9 cellular contexts compared by ENCODE assay signal in genomic region chr9:122158202-122158601, GRCh38. TPM values are rescaled to one million over a fixed set of nuclear protein-coding genes. Genes with fewer than 3 reads are reported as not detected.
A peak's percentile ranks its signal among the peaks of the same experiment; 100 is the strongest.
DNase-seq lines count a peak whose midpoint lies in the region; ATAC-seq and TF ChIP-seq lines count a peak whose summit lies in the region.
"Had no signal": no experiment of that assay in that cellular context is flagged by ENCODE, and none has a peak within 500 bp of the region (broad histone marks: within the 10 kb centered on the region; RNA-seq: fewer than 3 reads in every experiment).

No MANE protein-coding gene starts in this region.

- TF ChIP-seq POLR2A in spleen (IDR thresholded peaks at IDR 0.05) = no peak

- intact Hi-C loops in spleen (cut with DNase I; ENCODE audit: low total_unique reads) = no loop called here

- in situ Hi-C loops in GM23248 (cut with MboI) = no loop called here

- H3K27me3 ChIP-seq in GM23248 (replicated peaks; ENCODE audit: insufficient read depth) (no peaks in the 10 kb centered on the region), spleen (replicated peaks in 1 of 7) (no peaks in the 10 kb centered on the region)

- no peak for ATAC-seq in left lobe of liver
- ATAC-seq in GM21367 (IDR thresholded peaks at IDR 0.05; ENCODE audit: unreplicated experiment) = no peak

- H3K27ac ChIP-seq in GM23248 = no peak overlapping the region
- no peak overlapping the region for H3K27ac ChIP-seq in spleen

- 80 to 84% methylated on average over 3 of the region's 3 CpGs for WGBS in GM23248 (ENCODE audit: low coverage in 1 of 2, low lambda C conversion rate in 2 of 2, missing lambda C conversion rate in 2 of 2), 2 experiments
- WGBS in spleen, 5 donors = 74 to 84% (median 80%) methylated on average over 3 of the region's 3 CpGs

- no peaks in the 10 kb centered on the region for H3K9me2 ChIP-seq in GM23248 (ENCODE audit: insufficient read depth)

- no peaks in the 10 kb centered on the region for H3F3A ChIP-seq in GM23248 (ENCODE audit: insufficient read depth)

- DNase-seq in COLO829 (ENCODE audit: low spot score) = peak; percentile 40
- peak; percentile 64 for DNase-seq in GM23248
- peak; percentile 3 for DNase-seq in NCI-H446 treated with DMSO at 0.1 percent for 48 hours (lab: John Stamatoyannopoulos, UW)
- DNase-seq in activated CD8-positive, alpha-beta memory T cell treated with anti-CD3 and anti-CD28 coated beads, Interleukin-2, amount 50 U/mL, for 4 hours = peak; percentile 19
- DNase-seq in fibroblast of the conjunctiva (ENCODE audit: low read depth) = peak; percentile 26
- no peak for DNase-seq in spleen
- no peak for DNase-seq in left lobe of liver (ENCODE audit: low spot score)

- no peak overlapping the region for H3K9ac ChIP-seq in GM23248

- H3K9me3 ChIP-seq in GM23248 (ENCODE audit: low read depth) (peaks cover 4% of the 10 kb centered on the region), spleen (peaks cover 0 to 12% (median 8%) of the 10 kb centered on the region in 8 donors)

- H3K4me1 ChIP-seq in GM23248 (ENCODE audit: insufficient read depth) (peaks cover 3% of the 10 kb centered on the region; the same call in 1 of the 2 replicates), spleen (peaks cover 19 to 64% (median 39%) of the 10 kb centered on the region in 6 donors)

- H4K20me1 ChIP-seq in GM23248 (ENCODE audit: insufficient read depth) = no peaks in the 10 kb centered on the region

- H3K4me2 ChIP-seq in GM23248 (ENCODE audit: unreplicated experiment) = peak overlapping the region; percentile 83

- 0 out of 2 replicates have a peak overlapping the region, but pooled peaks have one; percentile 4 for H3K4me3 ChIP-seq in GM23248
- peak overlapping the region in 2 of 8 donors; percentile 81 to 96 for H3K4me3 ChIP-seq in spleen

- H2AFZ ChIP-seq in GM23248 = no peak overlapping the region

- TF ChIP-seq CTCF in spleen (IDR thresholded peaks at IDR 0.05 in 8 of 11, conservative IDR thresholded peaks at IDR 0.05 in 3 of 11) = peak in 6 of 11 experiments; percentile 19 to 42 (median 31)

- H3K36me3 ChIP-seq in GM23248 (ENCODE audit: low read depth) (no peaks in the 10 kb centered on the region), spleen (no peaks in the 10 kb centered on the region)

- H3K79me2 ChIP-seq in GM23248 (ENCODE audit: insufficient read depth) = peaks cover 64% of the 10 kb centered on the region

RNA-seq across cellular contexts. Expression of gene NDUFA8, which starts 1.4 kb away (rescaled TPM):
- total RNA-seq in GM23248 (2014; rRNA removed; shearing (Covaris generic)) = 35.5 and 47.4 TPM in 2 replicates
- polyA plus RNA-seq in GM23248 (2016; fragmentation: Nextera tagmentation; extraction: Ambion mirVana) (126 and 133 TPM in 2 replicates), spleen (10 to 100 TPM; 47.6 to 72.7 (median 66.3) TPM)
- total RNA-seq in spleen (10 to 100 TPM; 27.8 to 32.7 (median 29.2) TPM), left lobe of liver (27.6 TPM)

RNA-seq across cellular contexts. Expression of gene MORN5, which starts 1.5 kb away (rescaled TPM):
- total RNA-seq in GM23248 (2014; rRNA removed; shearing (Covaris generic)) = not detected in 2 replicates
- not detected in 2 replicates for polyA plus RNA-seq in GM23248 (2016; fragmentation: Nextera tagmentation; extraction: Ambion mirVana)
- total RNA-seq in spleen = 1 to 10 TPM in 1 of 7 donors, not detected in 6; 1.4 TPM
- polyA plus RNA-seq in spleen = not detected
- not detected for total RNA-seq in left lobe of liver
- total RNA-seq: T-helper 2 cell treated with Interferon-gamma antibody and Interleukin-4, amounts not matched to agents 100 ng/mL and 5 ng/mL, for 36 hours had no signal

Comparison
In these comparisons a context has a peak if more than half of its experiments do, and no peak if none do; other contexts are left out.
1. DNase-seq: peak in COLO829 (single experiment), GM23248 (single experiment), NCI-H446 treated with DMSO at 0.1 percent for 48 hours (single experiment), activated CD8-positive, alpha-beta memory T cell treated with anti-CD3 and anti-CD28 coated beads, Interleukin-2, amount 50 U/mL, for 4 hours (single experiment) and fibroblast of the conjunctiva (single experiment); none in spleen (single experiment) and left lobe of liver (single experiment).